In the genomic region with DNA sequence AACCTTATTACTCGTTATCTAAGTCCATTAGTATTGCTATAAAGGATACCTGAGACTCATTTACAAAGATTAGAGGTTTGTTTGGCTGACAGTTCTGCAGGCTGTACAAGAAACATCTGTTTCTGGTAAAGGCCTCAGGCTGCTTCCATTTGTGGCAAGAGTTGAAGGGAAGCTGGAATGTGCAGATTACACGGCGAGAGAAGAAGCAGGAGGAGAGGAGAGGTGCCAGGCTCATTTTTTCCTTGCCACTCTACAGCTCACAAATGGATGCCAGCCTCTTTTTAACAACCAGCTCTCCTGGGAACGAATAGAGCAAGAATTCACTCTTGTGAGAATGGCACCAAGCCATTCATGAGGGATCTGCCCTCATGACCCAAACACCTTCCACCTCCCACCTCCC, we compare ENCODE assay signal across 24 cellular contexts. TPM values are rescaled to one million over a fixed set of nuclear protein-coding genes. Genes with fewer than 3 reads are reported as not detected.
DNase-seq lines count a peak whose midpoint lies in the region; ATAC-seq and TF ChIP-seq lines count a peak whose summit lies in the region.
"Had no signal": no experiment of that assay in that cellular context is flagged by ENCODE, and none has a peak within 500 bp of the region (broad histone marks: within the 10 kb centered on the region; RNA-seq: fewer than 3 reads in every experiment).

No MANE protein-coding gene starts in this region.

- CTCF ChIA-PET in activated CD8-positive, alpha-beta memory T cell treated with anti-CD3 and anti-CD28 coated beads, Interleukin-2, amount 10 ng/mL, durations not matched to agents 7 days and 5 days (lab: Charles Lee): no interaction called here

- peaks cover 5% of the 10 kb centered on the region for H3K9me3 Mint-ChIP-seq in osteocyte (ENCODE audit: unreplicated experiment)
- H3K9me3 Mint-ChIP-seq in activated CD8-positive, alpha-beta memory T cell treated with anti-CD3 and anti-CD28 coated beads, Interleukin-2, amount 10 ng/mL, durations not matched to agents 7 days and 5 days (ENCODE audit: low read depth): no peaks in the 10 kb centered on the region

- intact Hi-C loops in breast epithelium (cut with DNase I; ENCODE audit: low total_unique reads): no loop called here

- no peak for ATAC-seq in activated CD8-positive, alpha-beta memory T cell treated with anti-CD3 and anti-CD28 coated beads, Interleukin-2, amount 10 ng/mL, durations not matched to agents 7 days and 5 days
- ATAC-seq: PC-3 had no signal

- DNase-seq in cardiac muscle cell (ENCODE audit: low read depth in 1 of 2, low spot score in 1 of 2) (no peak), right atrium auricular region (ENCODE audit: low spot score) (no peak), fibroblast of gingiva (ENCODE audit: low read depth) (peak; percentile 15), osteocyte (ENCODE audit: extremely low spot score, unreplicated experiment) (no peak), NCI-H510A treated with DMSO at 0.1 percent for 48 hours (lab: John Stamatoyannopoulos, UW) (no peak), breast epithelium (ENCODE audit: low spot score in 2 of 2) (no peak)
- DNase-seq in activated CD8-positive, alpha-beta memory T cell treated with anti-CD3 and anti-CD28 coated beads, Interleukin-2, amount 10 ng/mL, durations not matched to agents 7 days and 5 days: no peak
- DNase-seq: 8988T; ACHN; Calu3; DND-41; GM23248; H7; KBM-7; MV-4-11; NCI-H1105; NCI-H1436 treated with DMSO at 0.1 percent for 48 hours; NCI-H1930; NCI-H2107; NCI-H526; NCI-H82; NK-92 treated with Interleukin-12 subunit alpha and Interleukin-12 subunit beta, amount 100 ng/mL, for 24 hours; PC-3; SHP77 had no signal

- peaks cover 13% of the 10 kb centered on the region for H3K4me1 ChIP-seq in cardiac muscle cell (ENCODE audit: low read depth)
- H3K4me1 ChIP-seq in right atrium auricular region: peaks cover 0 to 7% of the 10 kb centered on the region in 2 donors
- no peaks in the 10 kb centered on the region for H3K4me1 ChIP-seq in breast epithelium

- peaks cover 40% of the 10 kb centered on the region for H3K4me1 Mint-ChIP-seq in osteocyte (ENCODE audit: unreplicated experiment)
- no peaks in the 10 kb centered on the region for H3K4me1 Mint-ChIP-seq in activated CD8-positive, alpha-beta memory T cell treated with anti-CD3 and anti-CD28 coated beads, Interleukin-2, amount 10 ng/mL, durations not matched to agents 7 days and 5 days

- H3K27me3 ChIP-seq in cardiac muscle cell (no peaks in the 10 kb centered on the region), right atrium auricular region (no peaks in the 10 kb centered on the region), breast epithelium (no peaks in the 10 kb centered on the region)

- H3K4me3 Mint-ChIP-seq in osteocyte (ENCODE audit: unreplicated experiment): no peak overlapping the region
- H3K4me3 Mint-ChIP-seq in activated CD8-positive, alpha-beta memory T cell treated with anti-CD3 and anti-CD28 coated beads, Interleukin-2, amount 10 ng/mL, durations not matched to agents 7 days and 5 days: no peak overlapping the region

- H3K9me3 ChIP-seq in cardiac muscle cell (ENCODE audit: low read depth): no peaks in the 10 kb centered on the region
- H3K9me3 ChIP-seq in right atrium auricular region: no peaks in the 10 kb centered on the region
- H3K9me3 ChIP-seq in breast epithelium: no peaks in the 10 kb centered on the region

- TF ChIP-seq CTCF in cardiac muscle cell (IDR thresholded peaks at IDR 0.05; ENCODE audit: low read depth, low read length): no peak
- no peak for TF ChIP-seq CTCF in right atrium auricular region (IDR thresholded peaks at IDR 0.05)
- TF ChIP-seq CTCF in osteocyte (IDR thresholded peaks at IDR 0.05): no peak
- TF ChIP-seq CTCF in breast epithelium (IDR thresholded peaks at IDR 0.05): no peak

- TF ChIP-seq POLR2A in breast epithelium (IDR thresholded peaks at IDR 0.05): no peak

- peak overlapping the region; percentile 42 for H3K27ac Mint-ChIP-seq in osteocyte (ENCODE audit: unreplicated experiment)
- no peak overlapping the region for H3K27ac Mint-ChIP-seq in activated CD8-positive, alpha-beta memory T cell treated with anti-CD3 and anti-CD28 coated beads, Interleukin-2, amount 10 ng/mL, durations not matched to agents 7 days and 5 days

- peaks cover 27% of the 10 kb centered on the region for H3K36me3 Mint-ChIP-seq in osteocyte (ENCODE audit: unreplicated experiment)
- H3K36me3 Mint-ChIP-seq in activated CD8-positive, alpha-beta memory T cell treated with anti-CD3 and anti-CD28 coated beads, Interleukin-2, amount 10 ng/mL, durations not matched to agents 7 days and 5 days: no peaks in the 10 kb centered on the region

- H3K4me3 ChIP-seq in cardiac muscle cell (no peak overlapping the region), right atrium auricular region (no peak overlapping the region), breast epithelium (no peak overlapping the region)
- H3K4me3 ChIP-seq: GM23248 had no signal

- H3K36me3 ChIP-seq in cardiac muscle cell (no peaks in the 10 kb centered on the region), right atrium auricular region (no peaks in the 10 kb centered on the region), breast epithelium (no peaks in the 10 kb centered on the region)

- H3K27ac ChIP-seq in cardiac muscle cell: peak overlapping the region; percentile 62
- peak overlapping the region in 1 of 2 donors; percentile 43 for H3K27ac ChIP-seq in right atrium auricular region
- H3K27ac ChIP-seq in breast epithelium: no peak overlapping the region
- H3K27ac ChIP-seq: GM23248 had no signal

- no peaks in the 10 kb centered on the region for H3K27me3 Mint-ChIP-seq in osteocyte (ENCODE audit: unreplicated experiment)
- H3K27me3 Mint-ChIP-seq in activated CD8-positive, alpha-beta memory T cell treated with anti-CD3 and anti-CD28 coated beads, Interleukin-2, amount 10 ng/mL, durations not matched to agents 7 days and 5 days: no peaks in the 10 kb centered on the region

RNA-seq across cellular contexts. Expression of a gene that starts 14.7 kb away (rescaled TPM):
- total RNA-seq in cardiac muscle cell: 95.7 and 106 TPM in 2 replicates
- 262 and 328 TPM in 2 replicates for polyA plus RNA-seq in cardiac muscle cell
- total RNA-seq in right atrium auricular region: 10 to 100 TPM; 59.9 to 63.6 TPM
- 71.8 and 83.6 TPM in 2 replicates for total RNA-seq in osteocyte
- total RNA-seq in activated CD8-positive, alpha-beta memory T cell treated with anti-CD3 and anti-CD28 coated beads, Interleukin-2, amount 10 ng/mL, durations not matched to agents 7 days and 5 days: not detected
- 10 to 100 TPM in 1 of 3 donors, 1 to 10 TPM in 2; 3.9 to 15.1 (median 7.5) TPM for total RNA-seq in breast epithelium

Comparison
In these comparisons a context has a peak if more than half of its experiments do, and no peak if none do; other contexts are left out.
1. RNA of a gene that starts 14.7 kb away (total RNA-seq): 95.7 to 106 TPM in cardiac muscle cell, 71.8 to 83.6 TPM in osteocyte, 59.9 to 63.6 TPM in right atrium auricular region and 3.9 to 15.1 TPM in breast epithelium; not detected in activated CD8-positive, alpha-beta memory T cell treated with anti-CD3 and anti-CD28 coated beads, Interleukin-2, amount 10 ng/mL, durations not matched to agents 7 days and 5 days; every median in the first group is over 4 times any median in the second.